24 cellular contexts compared by ENCODE assay signal in the genomic region with DNA sequence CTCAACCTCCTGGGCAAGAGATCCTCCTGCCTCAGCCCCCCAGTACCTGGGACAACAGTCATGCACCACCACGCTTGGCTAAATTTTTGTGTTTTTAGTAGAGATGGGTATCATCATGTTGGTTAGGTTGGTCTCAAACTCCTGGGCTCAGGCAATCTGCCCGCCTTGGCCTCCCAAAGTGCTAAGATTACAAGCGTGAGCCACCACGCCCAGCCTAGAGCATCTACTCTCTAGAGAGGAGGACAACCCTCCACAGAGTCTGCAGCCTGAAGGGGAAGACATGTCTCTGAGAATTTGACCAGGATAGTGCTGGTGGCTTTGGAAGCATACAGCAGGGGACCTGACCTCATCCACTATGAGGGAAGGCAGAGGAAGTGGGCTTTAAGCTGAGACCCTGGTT.
"Had no signal": no experiment of that assay in that cellular context is flagged by ENCODE, and none has a peak within 500 bp of the region (broad histone marks: within the 10 kb centered on the region; RNA-seq: fewer than 3 reads in every experiment).

No MANE protein-coding gene starts in this region.

- ATAC-seq: activated CD8-positive, alpha-beta memory T cell treated with anti-CD3 and anti-CD28 coated beads, Interleukin-2, amount 10 ng/mL, durations not matched to agents 7 days and 5 days; Panc1; Right ventricle myocardium inferior; T-cell; WTC11 had no signal

- H3K9me3 Mint-ChIP-seq: activated T-cell treated with anti-CD3 and anti-CD28 coated beads, Interleukin-2, amount 50 U/mL, for 24 hours; activated T-helper 1 cell treated with anti-CD3 and anti-CD28 coated beads, Interleukin-12 subunit alpha, Interleukin-12 subunit beta, Interleukin-2, Interleukin-4 antibody, amounts not matched to agents 30 ng/mL and 10 ng/mL and 1 ng/mL, durations not matched to agents 14 hours and 24 hours and 36 hours; T-cell; WTC11 had no signal

- DNase-seq: activated CD4-positive, CD25-positive, alpha-beta regulatory T cell treated with anti-CD3 and anti-CD28 coated beads, Interleukin-2, amount 50 U/mL, for 72 hours; activated CD8-positive, alpha-beta memory T cell treated with anti-CD3 and anti-CD28 coated beads, Interleukin-2, amount 10 ng/mL, durations not matched to agents 7 days and 5 days; activated effector memory CD4-positive, alpha-beta T cell treated with Interleukin-2 at 50 U/mL for 16 hours; activated naive CD4-positive, alpha-beta T cell treated with Interleukin-2 at 50 U/mL for 16 hours; activated T-cell treated with anti-CD3 and anti-CD28 coated beads, Interleukin-2, amount 50 U/mL, for 24 hours; adrenal gland; anterior cingulate cortex; cerebellar nuclear complex; NCI-H1092; NCI-H1417; NCI-H2029; NCI-H2107; NCI-H345; NCI-H510A; NCI-H526 treated with DMSO at 0.1 percent for 48 hours; NCI-H82; OCI-M1; RPMI8226; T-cell had no signal

- H3K4me3 Mint-ChIP-seq: activated CD8-positive, alpha-beta memory T cell treated with anti-CD3 and anti-CD28 coated beads, Interleukin-2, amount 10 ng/mL, durations not matched to agents 7 days and 5 days; activated naive CD8-positive, alpha-beta T cell; activated T-cell treated with anti-CD3 and anti-CD28 coated beads, Interleukin-2, amount 50 U/mL, for 24 hours; activated T-helper 1 cell treated with anti-CD3 and anti-CD28 coated beads, Interleukin-12 subunit alpha, Interleukin-12 subunit beta, Interleukin-2, Interleukin-4 antibody, amounts not matched to agents 30 ng/mL and 10 ng/mL and 1 ng/mL, durations not matched to agents 14 hours and 24 hours and 36 hours; T-cell; WTC11 had no signal

- H3K27me3 Mint-ChIP-seq: activated naive CD8-positive, alpha-beta T cell; activated T-cell treated with anti-CD3 and anti-CD28 coated beads, Interleukin-2, amount 50 U/mL, for 24 hours had no signal

- H3K9me3 ChIP-seq: adrenal gland had no signal

- H3K36me3 Mint-ChIP-seq: activated CD8-positive, alpha-beta memory T cell treated with anti-CD3 and anti-CD28 coated beads, Interleukin-2, amount 10 ng/mL, durations not matched to agents 7 days and 5 days; activated naive CD8-positive, alpha-beta T cell; T-cell; WTC11 had no signal

- H3K27ac Mint-ChIP-seq: activated CD8-positive, alpha-beta memory T cell treated with anti-CD3 and anti-CD28 coated beads, Interleukin-2, amount 10 ng/mL, durations not matched to agents 7 days and 5 days; activated naive CD8-positive, alpha-beta T cell; activated T-cell treated with anti-CD3 and anti-CD28 coated beads, Interleukin-2, amount 50 U/mL, for 24 hours; activated T-helper 1 cell treated with anti-CD3 and anti-CD28 coated beads, Interleukin-12 subunit alpha, Interleukin-12 subunit beta, Interleukin-2, Interleukin-4 antibody, amounts not matched to agents 30 ng/mL and 10 ng/mL and 1 ng/mL, durations not matched to agents 14 hours and 24 hours and 36 hours; T-cell; WTC11 had no signal
